ENCODE assay signal across 10 cellular contexts in genomic region chr2:222518570-222519381, GRCh38.
DNase-seq lines count a peak whose midpoint lies in the region; TF ChIP-seq lines count a peak whose summit lies in the region.
"Had no signal": no experiment of that assay in that cellular context is flagged by ENCODE, and none has a peak within 500 bp of the region (broad histone marks: within the 10 kb centered on the region; RNA-seq: fewer than 3 reads in every experiment).

No MANE protein-coding gene starts in this region.

- BruUV-seq in Calu3 (replicated peaks; lab: Mats Ljungman, UMichigan): no TSS peak

- H3K9me3 Mint-ChIP-seq in nephron (peaks cover 4% of the 10 kb centered on the region), Calu3 (ENCODE audit: low read depth, unreplicated experiment) (no peaks in the 10 kb centered on the region)
- H3K9me3 Mint-ChIP-seq: activated naive CD4-positive, alpha-beta T cell treated with anti-CD3 and anti-CD28 coated beads, Interleukin-2, amount 50 U/mL, for 24 hours had no signal

- H3K4me2 ChIP-seq in Karpas-422 (ENCODE audit: low read depth, low read length, poor library complexity, severe bottlenecking): no peak overlapping the region

- intact Hi-C loops in Calu3 (cut with micrococcal nuclease; ENCODE audit: unreplicated experiment): no loop called here

- peak; percentile 60 for DNase-seq in AG20443 (ENCODE audit: low spot score)
- peak; percentile 11 for DNase-seq in NCI-H69 (lab: John Stamatoyannopoulos, UW)
- DNase-seq in fibroblast of gingiva (ENCODE audit: low read depth): peak; percentile 84
- no peak for DNase-seq in Calu3
- no peak for DNase-seq in Karpas-422
- DNase-seq in NCI-H2107 treated with DMSO at 0.1 percent for 48 hours (lab: John Stamatoyannopoulos, UW; ENCODE audit: unreplicated experiment): no peak
- no peak for DNase-seq in DMS53 treated with DMSO at 0.1 percent for 48 hours (lab: John Stamatoyannopoulos, UW; ENCODE audit: unreplicated experiment)
- DNase-seq: CD4-positive, CD25-positive, alpha-beta regulatory T cell had no signal

- no peaks in the 10 kb centered on the region for H3K9me2 ChIP-seq in Karpas-422 (replicated peaks; ENCODE audit: insufficient read depth, low read length)

- H3K4me3 ChIP-seq in Karpas-422 (ENCODE audit: low read length): no peak overlapping the region

- H3K4me1 Mint-ChIP-seq in nephron (peaks cover 22% of the 10 kb centered on the region), Calu3 (ENCODE audit: low read depth, unreplicated experiment) (no peaks in the 10 kb centered on the region)
- H3K4me1 Mint-ChIP-seq: activated naive CD4-positive, alpha-beta T cell treated with anti-CD3 and anti-CD28 coated beads, Interleukin-2, amount 50 U/mL, for 24 hours had no signal

- H3K9ac ChIP-seq in Karpas-422 (ENCODE audit: low read length): no peak overlapping the region

- no peaks in the 10 kb centered on the region for H3K9me3 ChIP-seq in Karpas-422 (ENCODE audit: low read length)

- H3K79me2 ChIP-seq in Karpas-422 (ENCODE audit: low read length): no peaks in the 10 kb centered on the region

- no peaks in the 10 kb centered on the region for H3K36me3 ChIP-seq in Karpas-422 (ENCODE audit: insufficient read depth, low read length)

- H3K4me1 ChIP-seq in Karpas-422 (ENCODE audit: low read length): no peaks in the 10 kb centered on the region

- no peak overlapping the region for H3K27ac ChIP-seq in Karpas-422 (ENCODE audit: low read length)

- no peaks in the 10 kb centered on the region for H3K27me3 ChIP-seq in Karpas-422 (ENCODE audit: low read length)

- no peak overlapping the region for H2AFZ ChIP-seq in Karpas-422 (ENCODE audit: low read length)

- no peak overlapping the region for H3K4me3 Mint-ChIP-seq in nephron
- H3K4me3 Mint-ChIP-seq in Calu3 (ENCODE audit: low read depth, unreplicated experiment): no peak overlapping the region
- H3K4me3 Mint-ChIP-seq: activated naive CD4-positive, alpha-beta T cell treated with anti-CD3 and anti-CD28 coated beads, Interleukin-2, amount 50 U/mL, for 24 hours; CD4-positive, CD25-positive, alpha-beta regulatory T cell had no signal

- H3K36me3 Mint-ChIP-seq in nephron (ENCODE audit: low read depth) (no peaks in the 10 kb centered on the region), Calu3 (ENCODE audit: insufficient read depth, unreplicated experiment) (peaks cover 9% of the 10 kb centered on the region)
- H3K36me3 Mint-ChIP-seq: activated naive CD4-positive, alpha-beta T cell treated with anti-CD3 and anti-CD28 coated beads, Interleukin-2, amount 50 U/mL, for 24 hours had no signal

- CTCF ChIA-PET in Calu3 (lab: Charles Lee): no interaction called here

- H3K27ac Mint-ChIP-seq in nephron (peak overlapping the region; percentile 44 to 74 (median 48)), Calu3 (ENCODE audit: unreplicated experiment) (no peak overlapping the region)
- H3K27ac Mint-ChIP-seq: activated naive CD4-positive, alpha-beta T cell treated with anti-CD3 and anti-CD28 coated beads, Interleukin-2, amount 50 U/mL, for 24 hours; CD4-positive, CD25-positive, alpha-beta regulatory T cell had no signal

- no peaks in the 10 kb centered on the region for H4K20me1 ChIP-seq in Karpas-422 (ENCODE audit: insufficient read depth, low read depth, low read length)

- peaks cover 7% of the 10 kb centered on the region for H3K27me3 Mint-ChIP-seq in nephron (ENCODE audit: low read depth)
- H3K27me3 Mint-ChIP-seq in Calu3 (ENCODE audit: unreplicated experiment): no peaks in the 10 kb centered on the region
- H3K27me3 Mint-ChIP-seq: CD4-positive, CD25-positive, alpha-beta regulatory T cell had no signal

- TF ChIP-seq CTCF in nephron (IDR thresholded peaks at IDR 0.05; ENCODE audit: unreplicated experiment in 3 of 3): no peak
- no peak for TF ChIP-seq CTCF in Calu3 (IDR thresholded peaks at IDR 0.05; ENCODE audit: unreplicated experiment)

Comparison
In these comparisons a context has a peak if more than half of its experiments do, and no peak if none do; other contexts are left out.
1. DNase-seq: peak in AG20443 (single experiment), NCI-H69 (single experiment) and fibroblast of gingiva (single experiment); none in Calu3 (single experiment), Karpas-422 (single experiment), NCI-H2107 treated with DMSO at 0.1 percent for 48 hours (single experiment) and DMS53 treated with DMSO at 0.1 percent for 48 hours (single experiment).